30 cellular contexts compared by ENCODE assay signal in genomic region chr1:51870603-51871350, GRCh38. TPM values are rescaled to one million over a fixed set of nuclear protein-coding genes. Genes with fewer than 3 reads are reported as not detected.
DNase-seq lines count a peak whose midpoint lies in the region; ATAC-seq and TF ChIP-seq lines count a peak whose summit lies in the region.
"Had no signal": no experiment of that assay in that cellular context is flagged by ENCODE, and none has a peak within 500 bp of the region (broad histone marks: within the 10 kb centered on the region; RNA-seq: fewer than 3 reads in every experiment).

No MANE protein-coding gene starts in this region.

- H3K23ac ChIP-seq in H9 (ENCODE audit: insufficient read length, low read depth, low read length) = no peak overlapping the region

- no peak overlapping the region for H3K56ac ChIP-seq in H9 (ENCODE audit: insufficient read length, low read depth, low read length)

- no peak overlapping the region for H3K14ac ChIP-seq in H9 (ENCODE audit: insufficient read depth, low read length)

- DNase-seq in activated naive CD4-positive, alpha-beta T cell treated with anti-CD3 and anti-CD28 coated beads for 36 hours = no peak
- DNase-seq in activated naive CD4-positive, alpha-beta T cell (lab: John Stamatoyannopoulos, UW) = no peak
- no peak for DNase-seq in H9
- no peak for DNase-seq in naive B cell
- no peak for DNase-seq in Peyer's patch
- DNase-seq in brain microvascular endothelial cell = no peak
- no peak for DNase-seq in NCI-H187 treated with DMSO at 0.1 percent for 48 hours (lab: John Stamatoyannopoulos, UW)
- DNase-seq: activated CD4-positive, CD25-positive, alpha-beta regulatory T cell treated with anti-CD3 and anti-CD28 coated beads, Interleukin-2, amount 50 U/mL, for 72 hours; DND-41; HCEC 1CT; hypothalamus; left ventricle myocardium inferior; naive thymus-derived CD8-positive, alpha-beta T cell; NCI-H1417 treated with DMSO at 0.1 percent for 48 hours; NCI-H2107; NCI-H510A; pancreas; PC-9; right lobe of liver; SIG-M5; stimulated activated CD4-positive, alpha-beta T cell treated with anti-CD3 and anti-CD28 coated beads, Interleukin-4, amount 100 ng/mL, for 4 hours; stimulated activated naive CD8-positive, alpha-beta T cell treated with anti-CD3 and anti-CD28 coated beads, Interleukin-15, Interleukin-2, amounts not matched to agents 100 U/mL and 50 U/mL, for 24 hours; SW 1271 had no signal

- H3K36me3 ChIP-seq in Peyer's patch (no peaks in the 10 kb centered on the region), brain microvascular endothelial cell (replicated peaks) (no peaks in the 10 kb centered on the region)
- H3K36me3 ChIP-seq: pancreas, right lobe of liver, thoracic aorta, vagina had no signal

- no peak overlapping the region for H2BK5ac ChIP-seq in H9 (ENCODE audit: insufficient read length, low read length)

- no peak overlapping the region for H2BK120ac ChIP-seq in H9 (ENCODE audit: low read depth, low read length, poor library complexity, severe bottlenecking)

- in situ Hi-C loops in brain microvascular endothelial cell (cut with HindIII; ENCODE audit: low pct_ligation_motif_present, low sequenced_read_pairs) = no loop called here

- H3K27ac ChIP-seq in H9 (ENCODE audit: insufficient read length, low read depth, low read length) (no peak overlapping the region), Peyer's patch (no peak overlapping the region), brain microvascular endothelial cell (no peak overlapping the region)
- H3K27ac ChIP-seq: A549, coronary artery, left ventricle myocardium inferior, pancreas, PC-9, right lobe of liver, thoracic aorta, vagina had no signal

- H2AK5ac ChIP-seq in H9 (ENCODE audit: insufficient read length, low read length) = no peak overlapping the region

- intact Hi-C loops in activated naive CD4-positive, alpha-beta T cell treated with anti-CD3 and anti-CD28 coated beads for 36 hours (cut with micrococcal nuclease) = no loop called here

- CTCF ChIA-PET in activated naive CD4-positive, alpha-beta T cell treated with anti-CD3 and anti-CD28 coated beads for 36 hours (lab: Charles Lee) = interaction anchor here (0.6 to 1.1 kb wide), 2 partner anchors 58 to 243 kb away, joined by 3 read pairs; no protein-coding TSS in a partner anchor

- H4K8ac ChIP-seq in H9 (replicated peaks; ENCODE audit: insufficient read length, low read depth, low read length) = no peak overlapping the region

- H3K27me3 Mint-ChIP-seq in activated naive CD4-positive, alpha-beta T cell treated with anti-CD3 and anti-CD28 coated beads for 36 hours (ENCODE audit: low read depth) = no peaks in the 10 kb centered on the region
- H3K27me3 Mint-ChIP-seq in H9 (ENCODE audit: low read depth) (no peaks in the 10 kb centered on the region), naive B cell (no peaks in the 10 kb centered on the region)
- no peaks in the 10 kb centered on the region for H3K27me3 Mint-ChIP-seq in activated T-helper 17 cell treated with anti-CD3 and anti-CD28 coated beads, Interleukin-2, amount 50 U/mL, for 72 hours
- H3K27me3 Mint-ChIP-seq: naive thymus-derived CD8-positive, alpha-beta T cell had no signal

- no peak overlapping the region for H3K9ac ChIP-seq in H9 (ENCODE audit: extremely low read depth, insufficient read length, low read length)

- H2BK12ac ChIP-seq in H9 (ENCODE audit: insufficient read length, low read depth, low read length) = no peak overlapping the region

- no peak overlapping the region for H3K4me2 ChIP-seq in H9 (ENCODE audit: insufficient read depth, insufficient read length, low read length)
- H3K4me2 ChIP-seq: A549, PC-9 had no signal

- H3K27me3 ChIP-seq in H9 (ENCODE audit: insufficient read depth, low read length) (no peaks in the 10 kb centered on the region), Peyer's patch (no peaks in the 10 kb centered on the region), brain microvascular endothelial cell (replicated peaks) (no peaks in the 10 kb centered on the region)
- H3K27me3 ChIP-seq: pancreas, right lobe of liver, vagina had no signal

- H2BK20ac ChIP-seq in H9 (ENCODE audit: low read depth, low read length, poor library complexity, severe bottlenecking) = no peak overlapping the region

- TF ChIP-seq CTCF in H9 (conservative IDR thresholded peaks at IDR 0.05) (no peak), Peyer's patch (IDR thresholded peaks at IDR 0.05) (no peak), brain microvascular endothelial cell (IDR thresholded peaks at IDR 0.05; ENCODE audit: low read depth, low read length, missing control alignments) (no peak)

- H3K27ac Mint-ChIP-seq in activated naive CD4-positive, alpha-beta T cell treated with anti-CD3 and anti-CD28 coated beads for 36 hours = peak overlapping the region; percentile 33
- H3K27ac Mint-ChIP-seq in H9 = peak overlapping the region; percentile 69 to 95 (median 91); a peak in 6 of 7 replicates
- H3K27ac Mint-ChIP-seq in activated T-helper 17 cell treated with anti-CD3 and anti-CD28 coated beads, Interleukin-2, amount 50 U/mL, for 72 hours = peak overlapping the region; percentile 11
- peak overlapping the region in 4 of 6 donors; percentile 49 to 78 (median 53) for H3K27ac Mint-ChIP-seq in naive B cell
- H3K27ac Mint-ChIP-seq: mesothelial cell of epicardium had no signal

- H2BK15ac ChIP-seq in H9 (ENCODE audit: low read depth, low read length) = no peak overlapping the region

- no peak overlapping the region for H4K5ac ChIP-seq in H9 (ENCODE audit: insufficient read length, low read depth, low read length)

- no peak for TF ChIP-seq POLR2A in Peyer's patch (IDR thresholded peaks at IDR 0.05)

- peaks cover 27% of the 10 kb centered on the region; the same call in 1 of the 2 replicates for H3K79me2 ChIP-seq in H9 (ENCODE audit: insufficient read depth, low read length)

- no peak overlapping the region for H2AFZ ChIP-seq in H9 (ENCODE audit: low read length)
- H2AFZ ChIP-seq: PC-9 had no signal

- H3K23me2 ChIP-seq in H9 (ENCODE audit: insufficient read length, low read depth, low read length, poor library complexity, severe bottlenecking) = no peaks in the 10 kb centered on the region

- no peaks in the 10 kb centered on the region for H4K20me1 ChIP-seq in H9 (ENCODE audit: control insufficient read depth, insufficient read depth, insufficient read length)

- WGBS in H9 (ENCODE audit: extremely low coverage, insufficient read length, low lambda C conversion rate) = no CpG with 5 or more reads among the region's 7 CpGs

- peaks cover 2% of the 10 kb centered on the region; the same call in 1 of the 2 replicates for H3K4me1 ChIP-seq in H9 (ENCODE audit: insufficient read depth, low read length)
- peaks cover 0 to 12% (median 3%) of the 10 kb centered on the region in 4 donors for H3K4me1 ChIP-seq in Peyer's patch

- H3K9me3 ChIP-seq in H9 (ENCODE audit: control insufficient read depth, low read depth, low read length) (no peaks in the 10 kb centered on the region), Peyer's patch (no peaks in the 10 kb centered on the region)
- H3K9me3 ChIP-seq: A549, left ventricle myocardium inferior, pancreas, right lobe of liver, thoracic aorta, vagina had no signal

- no peaks in the 10 kb centered on the region for H3K9me3 Mint-ChIP-seq in activated naive CD4-positive, alpha-beta T cell treated with anti-CD3 and anti-CD28 coated beads for 36 hours
- H3K9me3 Mint-ChIP-seq in H9 (no peaks in the 10 kb centered on the region), naive B cell (no peaks in the 10 kb centered on the region)
- H3K9me3 Mint-ChIP-seq in activated T-helper 17 cell treated with anti-CD3 and anti-CD28 coated beads, Interleukin-2, amount 50 U/mL, for 72 hours = no peaks in the 10 kb centered on the region
- H3K9me3 Mint-ChIP-seq: mesothelial cell of epicardium; naive thymus-derived CD8-positive, alpha-beta T cell had no signal

- no peak overlapping the region for H3T11ph ChIP-seq in H9 (ENCODE audit: low read length)

- H3K4me3 Mint-ChIP-seq in activated naive CD4-positive, alpha-beta T cell treated with anti-CD3 and anti-CD28 coated beads for 36 hours = no peak overlapping the region
- H3K4me3 Mint-ChIP-seq in H9 (no peak overlapping the region; a peak in 1 of 5 replicates), naive B cell (no peak overlapping the region)
- no peak overlapping the region for H3K4me3 Mint-ChIP-seq in activated T-helper 17 cell treated with anti-CD3 and anti-CD28 coated beads, Interleukin-2, amount 50 U/mL, for 72 hours
- H3K4me3 Mint-ChIP-seq: mesothelial cell of epicardium had no signal

- peaks cover 67% of the 10 kb centered on the region for H3K4me1 Mint-ChIP-seq in activated naive CD4-positive, alpha-beta T cell treated with anti-CD3 and anti-CD28 coated beads for 36 hours (ENCODE audit: low read depth)
- H3K4me1 Mint-ChIP-seq in H9 = peaks cover 11 to 19% of the 10 kb centered on the region in 2 experiments
- H3K4me1 Mint-ChIP-seq in activated T-helper 17 cell treated with anti-CD3 and anti-CD28 coated beads, Interleukin-2, amount 50 U/mL, for 72 hours = peaks cover 40% of the 10 kb centered on the region
- H3K4me1 Mint-ChIP-seq in naive B cell = peaks cover 39 to 72% (median 60%) of the 10 kb centered on the region in 3 donors

- H3K18ac ChIP-seq in H9 (ENCODE audit: insufficient read length, low read depth, low read length) = no peak overlapping the region

- peaks cover 12% of the 10 kb centered on the region for H3K36me3 Mint-ChIP-seq in activated naive CD4-positive, alpha-beta T cell treated with anti-CD3 and anti-CD28 coated beads for 36 hours (ENCODE audit: low read depth)
- peaks cover 0 to 11% (median 5%) of the 10 kb centered on the region in 3 experiments; a peak in 5 of 7 replicates for H3K36me3 Mint-ChIP-seq in H9 (ENCODE audit: insufficient read depth in 1 of 3, low read depth in 3 of 3)
- peaks cover 43% of the 10 kb centered on the region for H3K36me3 Mint-ChIP-seq in activated T-helper 17 cell treated with anti-CD3 and anti-CD28 coated beads, Interleukin-2, amount 50 U/mL, for 72 hours (ENCODE audit: low read depth)
- peaks cover 0 to 9% of the 10 kb centered on the region in 2 donors for H3K36me3 Mint-ChIP-seq in naive B cell

- ATAC-seq in activated T-helper 17 cell treated with anti-CD3 and anti-CD28 coated beads, Interleukin-2, amount 50 U/mL, for 72 hours (replicated peaks) = no peak
- ATAC-seq in naive B cell (ENCODE audit: low read depth in 2 of 2) = no peak
- ATAC-seq: A549; HepG2; naive thymus-derived CD8-positive, alpha-beta T cell; pancreas; right lobe of liver had no signal

- no peak overlapping the region for H4K91ac ChIP-seq in H9 (ENCODE audit: insufficient read length, low read depth, low read length)

- peaks cover 11% of the 10 kb centered on the region for H3K79me1 ChIP-seq in H9 (ENCODE audit: insufficient read depth, low read depth, low read length, poor library complexity, severe bottlenecking)

- H3K4ac ChIP-seq in H9 (ENCODE audit: low read depth, low read length) = no peak overlapping the region

- H3K4me3 ChIP-seq in Peyer's patch (no peak overlapping the region), brain microvascular endothelial cell (ENCODE audit: low read depth, low read length) (no peak overlapping the region)
- H3K4me3 ChIP-seq: A549, coronary artery, left ventricle myocardium inferior, pancreas, PC-9, right lobe of liver, thoracic aorta, vagina had no signal

RNA-seq across cellular contexts. Expression of gene NRDC, which starts 7.8 kb away (rescaled TPM):
- 100 to 1,000 TPM; 136 to 145 TPM for total RNA-seq in activated naive CD4-positive, alpha-beta T cell treated with anti-CD3 and anti-CD28 coated beads for 36 hours
- total RNA-seq in H9 (2021) (147 TPM in 2 replicates), Peyer's patch (100 to 1,000 TPM in 1 of 4 donors, 10 to 100 TPM in 3; 55.2 to 111 (median 67.8) TPM)
- 100 to 1,000 TPM; 135 to 174 TPM for total RNA-seq in activated T-helper 17 cell treated with anti-CD3 and anti-CD28 coated beads, Interleukin-2, amount 50 U/mL, for 72 hours
- 10 to 100 TPM; 58.5 to 94.9 (median 81.6) TPM for polyA plus RNA-seq in naive B cell (ENCODE audit: low read depth in 6 of 6)

Comparison
In these comparisons a context has a peak if more than half of its experiments do, and no peak if none do; other contexts are left out.
1. H3K27ac Mint-ChIP-seq: peak in every context shown above with its lines; median percentile 91 in H9; 53 in naive B cell; 33 in activated naive CD4-positive, alpha-beta T cell treated with anti-CD3 and anti-CD28 coated beads for 36 hours; 11 in activated T-helper 17 cell treated with anti-CD3 and anti-CD28 coated beads, Interleukin-2, amount 50 U/mL, for 72 hours.